Comparison of ENCODE assay signal across 17 cellular contexts in the genomic region with DNA sequence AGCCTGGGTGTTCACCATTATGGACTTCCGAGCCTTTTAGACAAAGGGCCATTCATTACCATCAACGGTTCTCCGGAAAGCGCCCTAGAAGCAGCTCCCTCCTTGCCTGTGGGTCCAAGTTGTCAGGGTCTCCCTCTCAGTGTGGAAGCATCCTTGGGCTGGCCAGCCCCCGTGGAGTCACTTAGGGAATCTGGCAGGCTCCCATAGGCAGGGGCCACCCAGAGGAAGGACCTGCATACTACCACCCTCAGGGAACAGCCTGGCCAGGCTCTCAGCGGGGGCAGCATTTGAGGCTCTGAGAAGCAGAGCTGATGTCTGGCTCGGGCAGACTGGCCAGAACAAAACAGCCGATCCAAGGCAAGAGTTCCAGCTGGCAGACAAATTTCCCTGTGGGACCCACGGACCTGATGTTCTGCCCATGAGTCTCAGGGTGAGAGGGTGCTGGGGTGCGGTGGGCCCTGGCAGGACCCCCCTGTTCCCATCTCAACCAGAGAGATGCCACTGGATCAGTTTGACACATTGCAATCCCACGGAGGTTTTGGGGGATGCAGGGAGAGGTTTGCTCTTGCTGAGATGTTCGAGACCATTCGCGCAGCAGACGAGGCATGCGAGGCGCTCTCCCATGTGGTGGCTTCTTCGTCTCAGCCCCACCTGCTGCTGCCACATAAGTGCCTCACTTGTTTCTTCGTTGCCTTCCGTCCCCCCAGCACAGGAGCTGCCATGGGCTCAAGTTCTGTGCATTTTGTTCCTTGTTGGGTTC. TPM values are rescaled to one million over a fixed set of nuclear protein-coding genes. Genes with fewer than 3 reads are reported as not detected.
DNase-seq lines count a peak whose midpoint lies in the region; TF ChIP-seq lines count a peak whose summit lies in the region.
"Had no signal": no experiment of that assay in that cellular context is flagged by ENCODE, and none has a peak within 500 bp of the region (broad histone marks: within the 10 kb centered on the region; RNA-seq: fewer than 3 reads in every experiment).

No MANE protein-coding gene starts in this region.

- H3K4me3 Mint-ChIP-seq in H9 (peak overlapping the region in 1 of 2 experiments; percentile 23; a peak in 1 of 5 replicates), chondrocyte (ENCODE audit: unreplicated experiment) (no peak overlapping the region)
- H3K4me3 Mint-ChIP-seq: B cell; CD4-positive, alpha-beta memory T cell; HFFc6 had no signal

- peak; percentile 25 for DNase-seq in Ammon's horn (ENCODE audit: low spot score)
- no peak for DNase-seq in H9
- DNase-seq in inferior parietal cortex (ENCODE audit: extremely low spot score) = peak; percentile 11
- DNase-seq in posterior vena cava (ENCODE audit: low spot score) = peak; percentile 64
- no peak for DNase-seq in OCI-M2 (lab: John Stamatoyannopoulos, UW; ENCODE audit: unreplicated experiment)
- no peak for DNase-seq in NCI-H82 (lab: John Stamatoyannopoulos, UW)
- no peak for DNase-seq in chondrocyte (ENCODE audit: low spot score)
- DNase-seq: ACHN; CD4-positive, alpha-beta memory T cell; GOT3; HFFc6; KBM-7; NCI-H1048; NCI-H146; NCI-H345 had no signal

- H3K27ac ChIP-seq in H9 (ENCODE audit: insufficient read length, low read depth, low read length) = no peak overlapping the region
- H3K27ac ChIP-seq: HL-60 had no signal

- H2BK5ac ChIP-seq in H9 (ENCODE audit: insufficient read length, low read length) = no peak overlapping the region

- H2BK120ac ChIP-seq in H9 (ENCODE audit: low read depth, low read length, poor library complexity, severe bottlenecking) = no peak overlapping the region

- no peaks in the 10 kb centered on the region for H3K79me1 ChIP-seq in H9 (ENCODE audit: insufficient read depth, low read depth, low read length, poor library complexity, severe bottlenecking)

- TF ChIP-seq CTCF in H9 (conservative IDR thresholded peaks at IDR 0.05) (no peak; the same call in 2 of the 3 replicates), chondrocyte (IDR thresholded peaks at IDR 0.05) (no peak)

- intact Hi-C loops in posterior vena cava (cut with DNase I) = no loop called here

- H3K9me3 ChIP-seq in H9 (ENCODE audit: control insufficient read depth, low read depth, low read length) = no peaks in the 10 kb centered on the region

- H2AK5ac ChIP-seq in H9 (ENCODE audit: insufficient read length, low read length) = no peak overlapping the region

- H3K4me1 ChIP-seq in H9 (ENCODE audit: insufficient read depth, low read length) = no peaks in the 10 kb centered on the region

- no peak overlapping the region for H3K4ac ChIP-seq in H9 (ENCODE audit: low read depth, low read length)

- no peak overlapping the region for H3T11ph ChIP-seq in H9 (ENCODE audit: low read length)

- no peak overlapping the region for H3K9ac ChIP-seq in H9 (ENCODE audit: extremely low read depth, insufficient read length, low read length)

- no peak overlapping the region for H3K18ac ChIP-seq in H9 (ENCODE audit: insufficient read length, low read depth, low read length)

- no peaks in the 10 kb centered on the region for H3K23me2 ChIP-seq in H9 (ENCODE audit: insufficient read length, low read depth, low read length, poor library complexity, severe bottlenecking)

- no peak overlapping the region for H3K23ac ChIP-seq in H9 (ENCODE audit: insufficient read length, low read depth, low read length)

- H4K5ac ChIP-seq in H9 (ENCODE audit: insufficient read length, low read depth, low read length) = no peak overlapping the region

- no peak overlapping the region for H2AFZ ChIP-seq in H9 (ENCODE audit: low read length)

- no peak overlapping the region for H3K4me2 ChIP-seq in H9 (ENCODE audit: insufficient read depth, insufficient read length, low read length)

- H3K14ac ChIP-seq in H9 (ENCODE audit: insufficient read depth, low read length) = peak overlapping the region; percentile 25; the same call in 1 of the 2 replicates

- H3K27me3 Mint-ChIP-seq in H9 (ENCODE audit: low read depth) (peaks cover under 1% of the 10 kb centered on the region), chondrocyte (ENCODE audit: low read depth) (no peaks in the 10 kb centered on the region)
- H3K27me3 Mint-ChIP-seq: CD4-positive, alpha-beta memory T cell had no signal

- no peak overlapping the region for H2BK12ac ChIP-seq in H9 (ENCODE audit: insufficient read length, low read depth, low read length)

- peaks cover 4 to 8% of the 10 kb centered on the region in 2 experiments; a peak in 2 of 4 replicates for H3K4me1 Mint-ChIP-seq in H9
- no peaks in the 10 kb centered on the region for H3K4me1 Mint-ChIP-seq in chondrocyte (ENCODE audit: low read depth)
- H3K4me1 Mint-ChIP-seq: B cell; CD4-positive, alpha-beta memory T cell had no signal

- peaks cover 0 to 3% of the 10 kb centered on the region in 2 experiments; a peak in 1 of 5 replicates for H3K9me3 Mint-ChIP-seq in H9
- H3K9me3 Mint-ChIP-seq in chondrocyte (ENCODE audit: low read depth) = no peaks in the 10 kb centered on the region
- H3K9me3 Mint-ChIP-seq: CD4-positive, alpha-beta memory T cell had no signal

- H3K79me2 ChIP-seq in H9 (ENCODE audit: insufficient read depth, low read length) = no peaks in the 10 kb centered on the region

- no peak overlapping the region for H4K8ac ChIP-seq in H9 (replicated peaks; ENCODE audit: insufficient read length, low read depth, low read length)

- no peaks in the 10 kb centered on the region for H4K20me1 ChIP-seq in H9 (ENCODE audit: control insufficient read depth, insufficient read depth, insufficient read length)

- H2BK15ac ChIP-seq in H9 (ENCODE audit: low read depth, low read length) = no peak overlapping the region

- no peak overlapping the region for H2BK20ac ChIP-seq in H9 (ENCODE audit: low read depth, low read length, poor library complexity, severe bottlenecking)

- no peak overlapping the region for H3K56ac ChIP-seq in H9 (ENCODE audit: insufficient read length, low read depth, low read length)

- no peak overlapping the region; a peak in 1 of 7 replicates for H3K27ac Mint-ChIP-seq in H9
- no peak overlapping the region for H3K27ac Mint-ChIP-seq in chondrocyte (ENCODE audit: unreplicated experiment)
- H3K27ac Mint-ChIP-seq: B cell, HFFc6 had no signal

- no CpG with 5 or more reads among the region's 20 CpGs for WGBS in H9 (ENCODE audit: extremely low coverage, insufficient read length, low lambda C conversion rate)

- H3K36me3 Mint-ChIP-seq in H9 (ENCODE audit: insufficient read depth in 1 of 3, low read depth in 3 of 3) = no peaks in the 10 kb centered on the region; a peak in 1 of 7 replicates
- no peaks in the 10 kb centered on the region for H3K36me3 Mint-ChIP-seq in chondrocyte (ENCODE audit: low read depth)
- H3K36me3 Mint-ChIP-seq: CD4-positive, alpha-beta memory T cell had no signal

- H3K27me3 ChIP-seq in H9 (ENCODE audit: insufficient read depth, low read length) = no peaks in the 10 kb centered on the region

- no peak overlapping the region for H4K91ac ChIP-seq in H9 (ENCODE audit: insufficient read length, low read depth, low read length)

RNA-seq across cellular contexts. Expression of gene ACKR3, which starts 56.9 kb away (rescaled TPM):
- total RNA-seq in H9 (2021) (0.44 and 0.64 TPM in 2 replicates), posterior vena cava (100 to 1,000 TPM; 124 to 132 TPM), chondrocyte (56.6 to 68.8 TPM (median 57.6 TPM) in 3 replicates)

Comparison
In these comparisons a context has a peak if more than half of its experiments do, and no peak if none do; other contexts are left out.
1. DNase-seq: peak in Ammon's horn (single experiment), inferior parietal cortex (single experiment) and posterior vena cava (single experiment); none in H9 (single experiment), OCI-M2 (single experiment), NCI-H82 (single experiment) and chondrocyte (single experiment).
2. RNA of gene ACKR3, which starts 56.9 kb away (total RNA-seq): 124 to 132 TPM in posterior vena cava and 56.6 to 68.8 TPM in chondrocyte; 0.44 to 0.64 TPM in H9; every median in the first group is over 10 times any median in the second.